In genomic region chr10:70809726-70810125, GRCh38 we compare ENCODE assay signal across 19 cellular contexts. TPM values are rescaled to one million over a fixed set of nuclear protein-coding genes. Genes with fewer than 3 reads are reported as not detected.
A peak's percentile ranks its signal among the peaks of the same experiment; 100 is the strongest.
DNase-seq lines count a peak whose midpoint lies in the region; ATAC-seq and TF ChIP-seq lines count a peak whose summit lies in the region.
"Had no signal": no experiment of that assay in that cellular context is flagged by ENCODE, and none has a peak within 500 bp of the region (broad histone marks: within the 10 kb centered on the region; RNA-seq: fewer than 3 reads in every experiment).

No MANE protein-coding gene starts in this region.

- H3K27ac ChIP-seq in thyroid gland: peak overlapping the region; percentile 59 to 82 (median 73)
- H3K27ac ChIP-seq: GM23248 had no signal

- WGBS in thyroid gland, 2 donors: 86 to 98% methylated on average over 2 of the region's 2 CpGs

- peak; percentile 47 for ATAC-seq in WTC11
- ATAC-seq: K562 had no signal

- no peaks in the 10 kb centered on the region for H3K9me3 ChIP-seq in thyroid gland
- H3K9me3 ChIP-seq: SK-N-SH had no signal

- H3K27me3 Mint-ChIP-seq in WTC11 (ENCODE audit: low read depth): peaks cover 2% of the 10 kb centered on the region; the same call in 1 of the 2 replicates
- H3K27me3 Mint-ChIP-seq in activated CD4-positive, alpha-beta memory T cell treated with anti-CD3 and anti-CD28 coated beads, Interleukin-2, amount 10 ng/mL, durations not matched to agents 7 days and 5 days: no peaks in the 10 kb centered on the region

- H3K27me3 ChIP-seq in thyroid gland: no peaks in the 10 kb centered on the region

- peaks cover 21 to 47% of the 10 kb centered on the region in 2 donors for H3K4me1 ChIP-seq in thyroid gland

- no peaks in the 10 kb centered on the region for H3K36me3 ChIP-seq in thyroid gland

- peaks cover 20% of the 10 kb centered on the region for H3K4me1 Mint-ChIP-seq in WTC11
- peaks cover 3% of the 10 kb centered on the region for H3K4me1 Mint-ChIP-seq in activated CD4-positive, alpha-beta memory T cell treated with anti-CD3 and anti-CD28 coated beads, Interleukin-2, amount 10 ng/mL, durations not matched to agents 7 days and 5 days

- POLR2A ChIA-PET in WTC11 (lab: Charles Lee): no interaction called here
- POLR2A ChIA-PET in activated CD4-positive, alpha-beta memory T cell treated with anti-CD3 and anti-CD28 coated beads, Interleukin-2, amount 10 ng/mL, durations not matched to agents 7 days and 5 days (lab: Charles Lee): no interaction called here

- intact Hi-C loops in thyroid gland (cut with DNase I): no loop called here

- CTCF ChIA-PET in WTC11 (lab: Charles Lee): no interaction called here
- CTCF ChIA-PET in activated CD4-positive, alpha-beta memory T cell treated with anti-CD3 and anti-CD28 coated beads, Interleukin-2, amount 10 ng/mL, durations not matched to agents 7 days and 5 days (lab: Charles Lee): interaction anchor here (1.1 kb wide), 1 partner anchor 69 kb away, joined by 3 read pairs; no protein-coding TSS in a partner anchor

- no peak overlapping the region for H3K27ac Mint-ChIP-seq in WTC11
- H3K27ac Mint-ChIP-seq in activated CD4-positive, alpha-beta memory T cell treated with anti-CD3 and anti-CD28 coated beads, Interleukin-2, amount 10 ng/mL, durations not matched to agents 7 days and 5 days: no peak overlapping the region

- H3K36me3 Mint-ChIP-seq in WTC11: no peaks in the 10 kb centered on the region
- no peaks in the 10 kb centered on the region for H3K36me3 Mint-ChIP-seq in activated CD4-positive, alpha-beta memory T cell treated with anti-CD3 and anti-CD28 coated beads, Interleukin-2, amount 10 ng/mL, durations not matched to agents 7 days and 5 days (ENCODE audit: low read depth)

- 0 out of 2 replicates have a peak, but pooled peaks cover 4% of the 10 kb centered on the region for H3K9me3 Mint-ChIP-seq in WTC11
- H3K9me3 Mint-ChIP-seq in activated CD4-positive, alpha-beta memory T cell treated with anti-CD3 and anti-CD28 coated beads, Interleukin-2, amount 10 ng/mL, durations not matched to agents 7 days and 5 days: no peaks in the 10 kb centered on the region

- no peak for TF ChIP-seq CTCF in WTC11 (IDR thresholded peaks at IDR 0.05)
- no peak for TF ChIP-seq CTCF in thyroid gland (IDR thresholded peaks at IDR 0.05)

- TF ChIP-seq POLR2A in thyroid gland (IDR thresholded peaks at IDR 0.05): no peak

- no peak overlapping the region for H3K4me3 ChIP-seq in thyroid gland (replicated peaks in 1 of 3)
- H3K4me3 ChIP-seq: GM23248, K562 had no signal

- H3K4me3 Mint-ChIP-seq in WTC11: no peak overlapping the region
- H3K4me3 Mint-ChIP-seq in activated CD4-positive, alpha-beta memory T cell treated with anti-CD3 and anti-CD28 coated beads, Interleukin-2, amount 10 ng/mL, durations not matched to agents 7 days and 5 days: no peak overlapping the region

- DNase-seq in EL (peak; percentile 21), WTC11 (ENCODE audit: low spot score) (no peak), islet precursor cell (peak; percentile 69), thyroid gland (no peak), medulla oblongata (ENCODE audit: extremely low spot score) (no peak), inferior parietal cortex (ENCODE audit: extremely low spot score) (no peak)
- no peak for DNase-seq in activated CD4-positive, alpha-beta memory T cell treated with anti-CD3 and anti-CD28 coated beads, Interleukin-2, amount 10 ng/mL, durations not matched to agents 7 days and 5 days
- DNase-seq: DND-41, GF-D8, NCI-H1105 treated with DMSO at 0.1 percent for 48 hours, NCI-H1694, OCI-M1, RPMI8226, SHP77 treated with DMSO at 0.1 percent for 48 hours, SK-N-SH had no signal

TF ChIP-seq in WTC11, 78 proteins besides CTCF, POLR2A, EP300 and RAD21:
- TF ChIP-seq, protein P1, sequence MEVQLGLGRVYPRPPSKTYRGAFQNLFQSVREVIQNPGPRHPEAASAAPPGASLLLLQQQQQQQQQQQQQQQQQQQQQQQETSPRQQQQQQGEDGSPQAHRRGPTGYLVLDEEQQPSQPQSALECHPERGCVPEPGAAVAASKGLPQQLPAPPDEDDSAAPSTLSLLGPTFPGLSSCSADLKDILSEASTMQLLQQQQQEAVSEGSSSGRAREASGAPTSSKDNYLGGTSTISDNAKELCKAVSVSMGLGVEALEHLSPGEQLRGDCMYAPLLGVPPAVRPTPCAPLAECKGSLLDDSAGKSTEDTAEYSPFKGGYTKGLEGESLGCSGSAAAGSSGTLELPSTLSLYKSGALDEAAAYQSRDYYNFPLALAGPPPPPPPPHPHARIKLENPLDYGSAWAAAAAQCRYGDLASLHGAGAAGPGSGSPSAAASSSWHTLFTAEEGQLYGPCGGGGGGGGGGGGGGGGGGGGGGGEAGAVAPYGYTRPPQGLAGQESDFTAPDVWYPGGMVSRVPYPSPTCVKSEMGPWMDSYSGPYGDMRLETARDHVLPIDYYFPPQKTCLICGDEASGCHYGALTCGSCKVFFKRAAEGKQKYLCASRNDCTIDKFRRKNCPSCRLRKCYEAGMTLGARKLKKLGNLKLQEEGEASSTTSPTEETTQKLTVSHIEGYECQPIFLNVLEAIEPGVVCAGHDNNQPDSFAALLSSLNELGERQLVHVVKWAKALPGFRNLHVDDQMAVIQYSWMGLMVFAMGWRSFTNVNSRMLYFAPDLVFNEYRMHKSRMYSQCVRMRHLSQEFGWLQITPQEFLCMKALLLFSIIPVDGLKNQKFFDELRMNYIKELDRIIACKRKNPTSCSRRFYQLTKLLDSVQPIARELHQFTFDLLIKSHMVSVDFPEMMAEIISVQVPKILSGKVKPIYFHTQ (CRISPR knock-in tag; IDR thresholded peaks at IDR 0.05): no peak
- no peak for TF ChIP-seq ZBTB43 (CRISPR knock-in tag; IDR thresholded peaks at IDR 0.05)
- no peak for TF ChIP-seq FOXK1 (CRISPR knock-in tag; IDR thresholded peaks at IDR 0.05)
- TF ChIP-seq CREB1 (CRISPR knock-in tag; IDR thresholded peaks at IDR 0.05): no peak
- TF ChIP-seq ETV6 (CRISPR knock-in tag; IDR thresholded peaks at IDR 0.05): no peak
- no peak for TF ChIP-seq EMX1 (CRISPR knock-in tag; IDR thresholded peaks at IDR 0.05)
- TF ChIP-seq, protein P2, sequence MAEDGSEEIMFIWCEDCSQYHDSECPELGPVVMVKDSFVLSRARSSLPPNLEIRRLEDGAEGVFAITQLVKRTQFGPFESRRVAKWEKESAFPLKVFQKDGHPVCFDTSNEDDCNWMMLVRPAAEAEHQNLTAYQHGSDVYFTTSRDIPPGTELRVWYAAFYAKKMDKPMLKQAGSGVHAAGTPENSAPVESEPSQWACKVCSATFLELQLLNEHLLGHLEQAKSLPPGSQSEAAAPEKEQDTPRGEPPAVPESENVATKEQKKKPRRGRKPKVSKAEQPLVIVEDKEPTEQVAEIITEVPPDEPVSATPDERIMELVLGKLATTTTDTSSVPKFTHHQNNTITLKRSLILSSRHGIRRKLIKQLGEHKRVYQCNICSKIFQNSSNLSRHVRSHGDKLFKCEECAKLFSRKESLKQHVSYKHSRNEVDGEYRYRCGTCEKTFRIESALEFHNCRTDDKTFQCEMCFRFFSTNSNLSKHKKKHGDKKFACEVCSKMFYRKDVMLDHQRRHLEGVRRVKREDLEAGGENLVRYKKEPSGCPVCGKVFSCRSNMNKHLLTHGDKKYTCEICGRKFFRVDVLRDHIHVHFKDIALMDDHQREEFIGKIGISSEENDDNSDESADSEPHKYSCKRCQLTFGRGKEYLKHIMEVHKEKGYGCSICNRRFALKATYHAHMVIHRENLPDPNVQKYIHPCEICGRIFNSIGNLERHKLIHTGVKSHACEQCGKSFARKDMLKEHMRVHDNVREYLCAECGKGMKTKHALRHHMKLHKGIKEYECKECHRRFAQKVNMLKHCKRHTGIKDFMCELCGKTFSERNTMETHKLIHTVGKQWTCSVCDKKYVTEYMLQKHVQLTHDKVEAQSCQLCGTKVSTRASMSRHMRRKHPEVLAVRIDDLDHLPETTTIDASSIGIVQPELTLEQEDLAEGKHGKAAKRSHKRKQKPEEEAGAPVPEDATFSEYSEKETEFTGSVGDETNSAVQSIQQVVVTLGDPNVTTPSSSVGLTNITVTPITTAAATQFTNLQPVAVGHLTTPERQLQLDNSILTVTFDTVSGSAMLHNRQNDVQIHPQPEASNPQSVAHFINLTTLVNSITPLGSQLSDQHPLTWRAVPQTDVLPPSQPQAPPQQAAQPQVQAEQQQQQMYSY (CRISPR knock-in tag; IDR thresholded peaks at IDR 0.05): no peak
- no peak for TF ChIP-seq HMGA2 (CRISPR knock-in tag; IDR thresholded peaks at IDR 0.05)
- TF ChIP-seq ZNF317 (CRISPR knock-in tag; IDR thresholded peaks at IDR 0.05; ENCODE audit: borderline replicate concordance, low read depth): no peak
- TF ChIP-seq ZNF423 (CRISPR knock-in tag; IDR thresholded peaks at IDR 0.05): no peak
- no peak for TF ChIP-seq MXD4 (CRISPR knock-in tag; IDR thresholded peaks at IDR 0.05; ENCODE audit: borderline replicate concordance)
- TF ChIP-seq JUN (CRISPR knock-in tag; IDR thresholded peaks at IDR 0.05): no peak
- TF ChIP-seq USF1 (CRISPR knock-in tag; IDR thresholded peaks at IDR 0.05): no peak

RNA-seq across cellular contexts. Expression of gene SGPL1, which starts 6.0 kb away (rescaled TPM):
- total RNA-seq in WTC11 (2021): 44.3 to 48.4 TPM (median 44.6 TPM) in 3 replicates
- 10 to 100 TPM; 40.6 to 64.4 (median 46.1) TPM for total RNA-seq in thyroid gland
- total RNA-seq in activated CD4-positive, alpha-beta memory T cell treated with anti-CD3 and anti-CD28 coated beads, Interleukin-2, amount 10 ng/mL, durations not matched to agents 7 days and 5 days: 10 to 100 TPM; 25.8 to 28.5 TPM

RNA-seq across cellular contexts. Expression of gene TBATA, which starts 24.5 kb away (rescaled TPM):
- not detected in 3 replicates for total RNA-seq in WTC11 (2021)
- not detected for total RNA-seq in thyroid gland
- total RNA-seq in activated CD4-positive, alpha-beta memory T cell treated with anti-CD3 and anti-CD28 coated beads, Interleukin-2, amount 10 ng/mL, durations not matched to agents 7 days and 5 days: not detected
- total RNA-seq: A673, GM23248, K562, NCI-H460 had no signal

Comparison
In these comparisons a context has a peak if more than half of its experiments do, and no peak if none do; other contexts are left out.
1. DNase-seq: peak in EL (single experiment) and islet precursor cell (single experiment); none in WTC11 (single experiment), thyroid gland (0 of 2), activated CD4-positive, alpha-beta memory T cell treated with anti-CD3 and anti-CD28 coated beads, Interleukin-2, amount 10 ng/mL, durations not matched to agents 7 days and 5 days (single experiment), medulla oblongata (single experiment) and inferior parietal cortex (single experiment).